In the genomic region with DNA sequence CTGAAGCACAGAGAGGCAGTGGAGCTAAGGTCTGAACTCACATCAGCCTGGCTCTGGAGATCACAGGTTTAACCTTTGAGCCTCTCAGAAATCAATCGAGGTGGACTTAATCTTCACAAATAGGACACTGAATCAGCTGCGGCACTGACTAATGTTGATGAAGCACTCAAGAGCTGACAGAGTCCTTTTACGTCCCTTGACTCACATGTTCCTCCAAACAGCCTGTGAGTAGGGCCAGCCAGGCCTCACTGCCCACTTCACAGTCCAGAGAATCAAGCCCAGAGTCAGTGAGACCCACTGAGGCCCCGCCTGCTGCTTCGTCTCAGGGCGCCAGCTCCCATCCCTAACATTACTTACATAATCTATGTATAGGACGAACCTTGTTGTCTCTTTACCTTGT, we compare ENCODE assay signal across 18 cellular contexts.
A peak's percentile ranks its signal among the peaks of the same experiment; 100 is the strongest.
DNase-seq lines count a peak whose midpoint lies in the region; ATAC-seq, FAIRE-seq and TF ChIP-seq lines count a peak whose summit lies in the region.
"Had no signal": no experiment of that assay in that cellular context is flagged by ENCODE, and none has a peak within 500 bp of the region (broad histone marks: within the 10 kb centered on the region; RNA-seq: fewer than 3 reads in every experiment).

No MANE protein-coding gene starts in this region.

- H3K4me1 ChIP-seq in A549: peaks cover 100% of the 10 kb centered on the region
- H3K4me1 ChIP-seq in Panc1 (ENCODE audit: control insufficient read depth, insufficient read depth, low read length): peaks cover 95% of the 10 kb centered on the region
- H3K4me1 ChIP-seq in pancreas: peaks cover 0 to 17% (median 7%) of the 10 kb centered on the region in 3 donors

- H3K4me2 ChIP-seq in A549: peak overlapping the region; percentile 29; the same call in 1 of the 3 replicates

- DNase-seq in A549 (ENCODE audit: low read depth in 1 of 2, low spot score in 1 of 2): no peak
- no peak for DNase-seq in Panc1 (ENCODE audit: low read depth, low spot score)
- DNase-seq in fibroblast of peridontal ligament (ENCODE audit: extremely low read depth): peak; percentile 25
- peak in 1 of 6 donors; percentile 41 for DNase-seq in pancreas
- no peak for DNase-seq in NCI-H1417 (lab: John Stamatoyannopoulos, UW)
- DNase-seq in UCSD-AML1 (lab: John Stamatoyannopoulos, UW; ENCODE audit: unreplicated experiment): no peak
- DNase-seq in NCI-H345 (lab: John Stamatoyannopoulos, UW): no peak
- DNase-seq in SIG-M5 (lab: John Stamatoyannopoulos, UW): no peak
- DNase-seq: activated CD4-positive, alpha-beta T cell treated with anti-CD3 and anti-CD28 coated beads for 48 hours; activated T-cell treated with anti-CD3 and anti-CD28 coated beads, Interleukin-2, amount 50 U/mL, for 4 hours; anterior cingulate cortex; COR-L47; gastrocnemius medialis; naive thymus-derived CD8-positive, alpha-beta T cell; NCI-H1436; NCI-H524; T-helper 17 cell had no signal

- ATAC-seq in A549: peak in 1 of 2 experiments; percentile 27; a peak in 3 of 6 replicates
- ATAC-seq in Panc1: peak; percentile 52
- peak in 3 of 4 donors; percentile 8 to 73 (median 64) for ATAC-seq in pancreas
- ATAC-seq: activated T-cell treated with anti-CD3 and anti-CD28 coated beads, Interleukin-2, amount 50 U/mL, for 4 hours; gastrocnemius medialis; naive thymus-derived CD8-positive, alpha-beta T cell; sciatic nerve; T-helper 17 cell had no signal

- no peak overlapping the region for H3K4me3 ChIP-seq in A549
- no peak overlapping the region for H3K4me3 ChIP-seq in Panc1 (ENCODE audit: low read depth in 2 of 2, low read length in 2 of 2)
- no peak overlapping the region for H3K4me3 ChIP-seq in pancreas
- H3K4me3 ChIP-seq: gastrocnemius medialis had no signal

- no peak for TF ChIP-seq RAD21 in A549 (conservative IDR thresholded peaks at IDR 0.05 in 1 of 2, IDR thresholded peaks at IDR 0.05 in 1 of 2)

- peak overlapping the region in 1 of 2 experiments; percentile 70; a peak in 3 of 6 replicates for H3K27ac ChIP-seq in A549
- peak overlapping the region; percentile 74 for H3K27ac ChIP-seq in Panc1 (ENCODE audit: low read length)
- no peak overlapping the region for H3K27ac ChIP-seq in pancreas

- H3K36me3 ChIP-seq in Panc1 (ENCODE audit: control insufficient read depth, insufficient read depth, low read length) (peaks cover 28% of the 10 kb centered on the region), pancreas (no peaks in the 10 kb centered on the region)
- H3K36me3 ChIP-seq: gastrocnemius medialis had no signal

- BruUV-seq in Panc1 (replicated peaks; lab: Mats Ljungman, UMichigan): no TSS peak

- POLR2A ChIA-PET in A549 (lab: Yijun Ruan, JAX): no interaction called here
- POLR2A ChIA-PET in Panc1 (lab: Charles Lee): interaction anchor here (0.6 to 0.7 kb wide), 2 partner anchors 119 to 265 kb away, joined by 3 to 7 read pairs; no protein-coding TSS in a partner anchor

- no peak for TF ChIP-seq POLR2A in A549 (IDR thresholded peaks at IDR 0.05; ENCODE audit: low read length)

- no peak for TF ChIP-seq CTCF in A549 (IDR thresholded peaks at IDR 0.05)
- no peak for TF ChIP-seq CTCF in Panc1 (IDR thresholded peaks at IDR 0.05)
- no peak for TF ChIP-seq CTCF in pancreas (IDR thresholded peaks at IDR 0.05)

- 71% methylated on average over 7 of the region's 7 CpGs for WGBS in A549 (ENCODE audit: missing lambda C conversion rate)
- 65 to 71% methylated on average over 7 of the region's 7 CpGs for WGBS in pancreas, 2 donors

- CTCF ChIA-PET in A549 (lab: Yijun Ruan, JAX): interaction anchor here (0.7 kb wide), 1 partner anchor 42 kb away, joined by 3 read pairs; no protein-coding TSS in a partner anchor
- CTCF ChIA-PET in Panc1 (lab: Charles Lee): no interaction called here

- no peak for TF ChIP-seq EP300 in A549 (IDR thresholded peaks at IDR 0.05)

- H3K9me3 ChIP-seq in A549: no peaks in the 10 kb centered on the region
- H3K9me3 ChIP-seq in Panc1 (ENCODE audit: control insufficient read depth, insufficient read depth, low read depth, low read length): no peaks in the 10 kb centered on the region
- H3K9me3 ChIP-seq in pancreas: no peaks in the 10 kb centered on the region
- H3K9me3 ChIP-seq: gastrocnemius medialis had no signal

- intact Hi-C loops in Panc1 (cut with micrococcal nuclease; ENCODE audit: unreplicated experiment) (no loop called here), pancreas (cut with DNase I) (no loop called here)

- FAIRE-seq in A549 (lab: Jason Lieb, UNC): no peak
- no peak for FAIRE-seq in pancreas (lab: Jason Lieb, UNC)

- in situ Hi-C loops in Panc1 (cut with HindIII; ENCODE audit: low pct_unique_long_range_greater_than_20kb, low sequenced_read_pairs): no loop called here

- H3K27me3 ChIP-seq in Panc1 (ENCODE audit: control insufficient read depth, insufficient read depth, low read length) (no peaks in the 10 kb centered on the region), pancreas (no peaks in the 10 kb centered on the region)
- H3K27me3 ChIP-seq: gastrocnemius medialis had no signal

TF ChIP-seq in A549, 52 proteins besides CTCF, POLR2A, EP300 and RAD21:
- TF ChIP-seq EHF (CRISPR knock-in tag; IDR thresholded peaks at IDR 0.05): no peak
- no peak for TF ChIP-seq RCOR1 (IDR thresholded peaks at IDR 0.05; ENCODE audit: low read depth, low read length)
- no peak for TF ChIP-seq USF2 (IDR thresholded peaks at IDR 0.05)
- TF ChIP-seq PHF8 (IDR thresholded peaks at IDR 0.05; ENCODE audit: borderline replicate concordance, low read depth): no peak
- no peak for TF ChIP-seq KDM1A (IDR thresholded peaks at IDR 0.05; ENCODE audit: low read depth)
- TF ChIP-seq GATA3 (IDR thresholded peaks at IDR 0.05; ENCODE audit: borderline replicate concordance): no peak
- TF ChIP-seq RNF2 (IDR thresholded peaks at IDR 0.05; ENCODE audit: borderline replicate concordance, low read depth): no peak
- TF ChIP-seq ESRRA (IDR thresholded peaks at IDR 0.05; ENCODE audit: borderline replicate concordance, low read length): no peak
- no peak for TF ChIP-seq NPAS2 (CRISPR knock-in tag; IDR thresholded peaks at IDR 0.05; ENCODE audit: borderline replicate concordance)
- TF ChIP-seq TFCP2L1 (CRISPR knock-in tag; IDR thresholded peaks at IDR 0.05): no peak
- TF ChIP-seq, protein P1, sequence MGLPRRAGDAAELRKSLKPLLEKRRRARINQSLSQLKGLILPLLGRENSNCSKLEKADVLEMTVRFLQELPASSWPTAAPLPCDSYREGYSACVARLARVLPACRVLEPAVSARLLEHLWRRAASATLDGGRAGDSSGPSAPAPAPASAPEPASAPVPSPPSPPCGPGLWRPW (IDR thresholded peaks at IDR 0.05): no peak
- no peak for TF ChIP-seq HEYL (CRISPR knock-in tag; IDR thresholded peaks at IDR 0.05)
- TF ChIP-seq EHMT2 (IDR thresholded peaks at IDR 0.05; ENCODE audit: low read depth): no peak
- TF ChIP-seq, protein P2, sequence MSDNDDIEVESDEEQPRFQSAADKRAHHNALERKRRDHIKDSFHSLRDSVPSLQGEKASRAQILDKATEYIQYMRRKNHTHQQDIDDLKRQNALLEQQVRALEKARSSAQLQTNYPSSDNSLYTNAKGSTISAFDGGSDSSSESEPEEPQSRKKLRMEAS (IDR thresholded peaks at IDR 0.05): no peak
- no peak for TF ChIP-seq CEBPB (IDR thresholded peaks at IDR 0.05)
- TF ChIP-seq HOXB13 (CRISPR knock-in tag; IDR thresholded peaks at IDR 0.05; ENCODE audit: low read depth): no peak
TF ChIP-seq in A549: peak in this region for 0.
